Comparison of ENCODE assay signal across 20 cellular contexts in the genomic region with DNA sequence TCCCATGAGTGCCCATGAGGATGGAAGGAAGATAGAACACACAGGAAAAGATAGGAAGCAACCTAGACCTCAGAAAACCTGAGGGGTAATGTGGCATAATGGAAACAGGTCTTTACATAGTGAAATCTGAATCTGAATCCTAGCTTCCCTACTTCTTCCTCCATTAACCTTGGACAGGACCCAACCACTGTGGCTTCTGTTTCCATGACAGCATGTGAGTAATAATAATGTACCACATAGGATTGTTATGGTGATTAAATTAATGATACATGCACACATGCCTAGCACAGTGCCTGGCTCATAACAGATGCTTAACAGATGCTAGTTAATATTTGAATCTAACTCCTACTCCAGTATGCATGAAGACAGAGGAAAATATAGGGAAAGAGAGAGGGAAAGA. TPM values are rescaled to one million over a fixed set of nuclear protein-coding genes. Genes with fewer than 3 reads are reported as not detected.
DNase-seq lines count a peak whose midpoint lies in the region; ATAC-seq and TF ChIP-seq lines count a peak whose summit lies in the region.
"Had no signal": no experiment of that assay in that cellular context is flagged by ENCODE, and none has a peak within 500 bp of the region (broad histone marks: within the 10 kb centered on the region; RNA-seq: fewer than 3 reads in every experiment).

No MANE protein-coding gene starts in this region.

- no peak overlapping the region for H3K4me3 ChIP-seq in HFF-Myc (replicated peaks; ENCODE audit: low read depth, low read length)
- no peak overlapping the region for H3K4me3 ChIP-seq in right cardiac atrium (ENCODE audit: low read length)
- H3K4me3 ChIP-seq: esophagus squamous epithelium, mucosa of descending colon, PC-9, upper lobe of right lung had no signal

- no peak overlapping the region for H3K27ac ChIP-seq in right cardiac atrium (ENCODE audit: low read length)
- H3K27ac ChIP-seq: esophagus squamous epithelium, PC-9, upper lobe of right lung, VCaP had no signal

- no peak overlapping the region for H3K4me3 Mint-ChIP-seq in activated CD4-positive, alpha-beta T cell treated with anti-CD3 and anti-CD28 coated beads for 36 hours
- H3K4me3 Mint-ChIP-seq in activated T-helper 1 cell treated with anti-CD3 and anti-CD28 coated beads, Interleukin-12 subunit alpha, Interleukin-12 subunit beta, Interleukin-2, Interleukin-4 antibody, amounts not matched to agents 30 ng/mL and 10 ng/mL and 1 ng/mL, durations not matched to agents 14 hours and 24 hours and 36 hours, result no peak overlapping the region
- no peak overlapping the region for H3K4me3 Mint-ChIP-seq in memory B cell
- H3K4me3 Mint-ChIP-seq: CD14-positive monocyte, HFFc6 had no signal

- no peak for TF ChIP-seq CTCF in HFF-Myc (IDR thresholded peaks at IDR 0.05; ENCODE audit: low read depth, low read length, missing control alignments)
- TF ChIP-seq CTCF in GM10248 (IDR thresholded peaks at IDR 0.05; ENCODE audit: control extremely low read depth, extremely low read depth, low read depth, missing control alignments), result no peak

- CTCF ChIA-PET in activated CD4-positive, alpha-beta T cell treated with anti-CD3 and anti-CD28 coated beads for 36 hours (lab: Charles Lee), result no interaction called here
- CTCF ChIA-PET in GM10248 (lab: Yijun Ruan, JAX), result interaction anchor here (1.7 to 3.0 kb wide), 3 partner anchors 8 to 18 kb away, joined by 4 to 8 read pairs (median 6); no protein-coding TSS in a partner anchor

- H3K27me3 ChIP-seq in right cardiac atrium (ENCODE audit: control insufficient read depth, insufficient read depth), result no peaks in the 10 kb centered on the region
- H3K27me3 ChIP-seq: esophagus squamous epithelium, upper lobe of right lung had no signal

- no peaks in the 10 kb centered on the region for H3K9me3 ChIP-seq in right cardiac atrium (ENCODE audit: control insufficient read depth, low read length)
- H3K9me3 ChIP-seq: esophagus squamous epithelium, mucosa of descending colon, SK-N-SH, upper lobe of right lung had no signal

- no peaks in the 10 kb centered on the region for H3K9me3 Mint-ChIP-seq in activated CD4-positive, alpha-beta T cell treated with anti-CD3 and anti-CD28 coated beads for 36 hours (ENCODE audit: low read depth)
- H3K9me3 Mint-ChIP-seq in activated T-helper 1 cell treated with anti-CD3 and anti-CD28 coated beads, Interleukin-12 subunit alpha, Interleukin-12 subunit beta, Interleukin-2, Interleukin-4 antibody, amounts not matched to agents 30 ng/mL and 10 ng/mL and 1 ng/mL, durations not matched to agents 14 hours and 24 hours and 36 hours, result no peaks in the 10 kb centered on the region
- no peaks in the 10 kb centered on the region for H3K9me3 Mint-ChIP-seq in memory B cell
- H3K9me3 Mint-ChIP-seq: CD14-positive monocyte, HFFc6 had no signal

- H3K36me3 Mint-ChIP-seq in activated CD4-positive, alpha-beta T cell treated with anti-CD3 and anti-CD28 coated beads for 36 hours (ENCODE audit: low read depth), result peaks cover 16% of the 10 kb centered on the region
- peaks cover 29% of the 10 kb centered on the region for H3K36me3 Mint-ChIP-seq in activated T-helper 1 cell treated with anti-CD3 and anti-CD28 coated beads, Interleukin-12 subunit alpha, Interleukin-12 subunit beta, Interleukin-2, Interleukin-4 antibody, amounts not matched to agents 30 ng/mL and 10 ng/mL and 1 ng/mL, durations not matched to agents 14 hours and 24 hours and 36 hours (ENCODE audit: low read depth)
- H3K36me3 Mint-ChIP-seq in memory B cell, result peaks cover 16% of the 10 kb centered on the region

- H3K27me3 Mint-ChIP-seq in activated CD4-positive, alpha-beta T cell treated with anti-CD3 and anti-CD28 coated beads for 36 hours, result no peaks in the 10 kb centered on the region
- no peaks in the 10 kb centered on the region for H3K27me3 Mint-ChIP-seq in activated T-helper 1 cell treated with anti-CD3 and anti-CD28 coated beads, Interleukin-12 subunit alpha, Interleukin-12 subunit beta, Interleukin-2, Interleukin-4 antibody, amounts not matched to agents 30 ng/mL and 10 ng/mL and 1 ng/mL, durations not matched to agents 14 hours and 24 hours and 36 hours (ENCODE audit: insufficient read depth)
- no peaks in the 10 kb centered on the region for H3K27me3 Mint-ChIP-seq in memory B cell

- peak overlapping the region; percentile 85 for H3K27ac Mint-ChIP-seq in activated CD4-positive, alpha-beta T cell treated with anti-CD3 and anti-CD28 coated beads for 36 hours
- peak overlapping the region; percentile 61 for H3K27ac Mint-ChIP-seq in activated T-helper 1 cell treated with anti-CD3 and anti-CD28 coated beads, Interleukin-12 subunit alpha, Interleukin-12 subunit beta, Interleukin-2, Interleukin-4 antibody, amounts not matched to agents 30 ng/mL and 10 ng/mL and 1 ng/mL, durations not matched to agents 14 hours and 24 hours and 36 hours
- peak overlapping the region; percentile 96 for H3K27ac Mint-ChIP-seq in memory B cell
- H3K27ac Mint-ChIP-seq: CD14-positive monocyte, HFFc6 had no signal

- H3K4me1 ChIP-seq in right cardiac atrium (ENCODE audit: control insufficient read depth, insufficient read depth, low read length), result no peaks in the 10 kb centered on the region

- POLR2A ChIA-PET in activated CD4-positive, alpha-beta T cell treated with anti-CD3 and anti-CD28 coated beads for 36 hours (lab: Charles Lee), result no interaction called here
- POLR2A ChIA-PET in GM10248 (lab: Yijun Ruan, JAX), result no interaction called here

- DNase-seq in activated CD4-positive, alpha-beta T cell treated with anti-CD3 and anti-CD28 coated beads for 36 hours, result no peak
- no peak for DNase-seq in activated CD4-positive, alpha-beta T cell treated with anti-CD3 and anti-CD28 coated beads, Interleukin-2, amount 50 U/mL, for 1 hour
- DNase-seq in HFF-Myc (ENCODE audit: extremely low read depth, low read depth) (peak; percentile 44), memory B cell (ENCODE audit: low spot score in 2 of 2) (no peak), right cardiac atrium (no peak), amniotic stem cell (lab: John Stamatoyannopoulos, UW) (no peak), GM10248 (ENCODE audit: extremely low spot score) (no peak)
- no peak for DNase-seq in activated T-helper 1 cell treated with anti-CD3 and anti-CD28 coated beads, Interleukin-12 subunit alpha, Interleukin-12 subunit beta, Interleukin-2, Interleukin-4 antibody, amounts not matched to agents 30 ng/mL and 10 ng/mL and 1 ng/mL, durations not matched to agents 14 hours and 24 hours and 36 hours (ENCODE audit: low spot score)
- DNase-seq: aorta, esophagus squamous epithelium, HFFc6, mucosa of descending colon, NCI-H2107, NCI-H526 treated with DMSO at 0.1 percent for 48 hours, occipital lobe, PC-9, SK-N-SH, upper lobe of right lung had no signal

- no peak for ATAC-seq in activated CD4-positive, alpha-beta T cell treated with anti-CD3 and anti-CD28 coated beads for 36 hours
- ATAC-seq in memory B cell (ENCODE audit: low read depth) (no peak), right cardiac atrium (no peak)
- ATAC-seq: mucosa of descending colon, upper lobe of right lung had no signal

- intact Hi-C loops in activated CD4-positive, alpha-beta T cell treated with anti-CD3 and anti-CD28 coated beads for 36 hours (cut with DNase I, micrococcal nuclease), result loop anchor here (5.0 to 10.0 kb wide), 5 partner anchors 159 to 978 kb away; partner anchors contain the start of gene SIPA1L1 (in 1 of the 2)
- intact Hi-C loops in activated T-helper 1 cell treated with anti-CD3 and anti-CD28 coated beads, Interleukin-12 subunit alpha, Interleukin-12 subunit beta, Interleukin-2, Interleukin-4 antibody, amounts not matched to agents 30 ng/mL and 10 ng/mL and 1 ng/mL, durations not matched to agents 14 hours and 24 hours and 36 hours (cut with micrococcal nuclease), result no loop called here
- intact Hi-C loops in right cardiac atrium (cut with DNase I), result no loop called here

- H3K4me1 Mint-ChIP-seq in activated CD4-positive, alpha-beta T cell treated with anti-CD3 and anti-CD28 coated beads for 36 hours, result peaks cover 81% of the 10 kb centered on the region
- H3K4me1 Mint-ChIP-seq in activated T-helper 1 cell treated with anti-CD3 and anti-CD28 coated beads, Interleukin-12 subunit alpha, Interleukin-12 subunit beta, Interleukin-2, Interleukin-4 antibody, amounts not matched to agents 30 ng/mL and 10 ng/mL and 1 ng/mL, durations not matched to agents 14 hours and 24 hours and 36 hours (ENCODE audit: low read depth), result peaks cover 83% of the 10 kb centered on the region
- peaks cover 48% of the 10 kb centered on the region for H3K4me1 Mint-ChIP-seq in memory B cell

RNA-seq across cellular contexts. Expression of gene TTC9, which starts 11.2 kb away (rescaled TPM):
- 1 to 10 TPM; 6.4 to 8.3 TPM for total RNA-seq in activated CD4-positive, alpha-beta T cell treated with anti-CD3 and anti-CD28 coated beads for 36 hours
- total RNA-seq in activated T-helper 1 cell treated with anti-CD3 and anti-CD28 coated beads, Interleukin-12 subunit alpha, Interleukin-12 subunit beta, Interleukin-2, Interleukin-4 antibody, amounts not matched to agents 30 ng/mL and 10 ng/mL and 1 ng/mL, durations not matched to agents 14 hours and 24 hours and 36 hours, result 6.6 and 6.7 TPM in 2 replicates
- total RNA-seq in right cardiac atrium, result 1 to 10 TPM; 1.7 to 4.7 (median 2.7) TPM
- polyA plus RNA-seq in right cardiac atrium, result 0.95 TPM

RNA-seq across cellular contexts. Expression of gene MED6, which starts 52.4 kb away (rescaled TPM):
- 10 to 100 TPM; 51.2 to 56.1 TPM for total RNA-seq in activated CD4-positive, alpha-beta T cell treated with anti-CD3 and anti-CD28 coated beads for 36 hours
- total RNA-seq in activated T-helper 1 cell treated with anti-CD3 and anti-CD28 coated beads, Interleukin-12 subunit alpha, Interleukin-12 subunit beta, Interleukin-2, Interleukin-4 antibody, amounts not matched to agents 30 ng/mL and 10 ng/mL and 1 ng/mL, durations not matched to agents 14 hours and 24 hours and 36 hours, result 59.3 and 63.7 TPM in 2 replicates
- 10 to 100 TPM; 18.4 to 21.2 (median 20.9) TPM for total RNA-seq in right cardiac atrium
- polyA plus RNA-seq in right cardiac atrium, result 14.1 TPM

Comparison
In these comparisons a context has a peak if more than half of its experiments do, and no peak if none do; other contexts are left out.
1. intact Hi-C loops: an anchor here in activated CD4-positive, alpha-beta T cell treated with anti-CD3 and anti-CD28 coated beads for 36 hours (5.0 to 10.0 kb wide); none called in activated T-helper 1 cell treated with anti-CD3 and anti-CD28 coated beads, Interleukin-12 subunit alpha, Interleukin-12 subunit beta, Interleukin-2, Interleukin-4 antibody, amounts not matched to agents 30 ng/mL and 10 ng/mL and 1 ng/mL, durations not matched to agents 14 hours and 24 hours and 36 hours and right cardiac atrium.